ENCODE assay signal across 10 cellular contexts in the genomic region with DNA sequence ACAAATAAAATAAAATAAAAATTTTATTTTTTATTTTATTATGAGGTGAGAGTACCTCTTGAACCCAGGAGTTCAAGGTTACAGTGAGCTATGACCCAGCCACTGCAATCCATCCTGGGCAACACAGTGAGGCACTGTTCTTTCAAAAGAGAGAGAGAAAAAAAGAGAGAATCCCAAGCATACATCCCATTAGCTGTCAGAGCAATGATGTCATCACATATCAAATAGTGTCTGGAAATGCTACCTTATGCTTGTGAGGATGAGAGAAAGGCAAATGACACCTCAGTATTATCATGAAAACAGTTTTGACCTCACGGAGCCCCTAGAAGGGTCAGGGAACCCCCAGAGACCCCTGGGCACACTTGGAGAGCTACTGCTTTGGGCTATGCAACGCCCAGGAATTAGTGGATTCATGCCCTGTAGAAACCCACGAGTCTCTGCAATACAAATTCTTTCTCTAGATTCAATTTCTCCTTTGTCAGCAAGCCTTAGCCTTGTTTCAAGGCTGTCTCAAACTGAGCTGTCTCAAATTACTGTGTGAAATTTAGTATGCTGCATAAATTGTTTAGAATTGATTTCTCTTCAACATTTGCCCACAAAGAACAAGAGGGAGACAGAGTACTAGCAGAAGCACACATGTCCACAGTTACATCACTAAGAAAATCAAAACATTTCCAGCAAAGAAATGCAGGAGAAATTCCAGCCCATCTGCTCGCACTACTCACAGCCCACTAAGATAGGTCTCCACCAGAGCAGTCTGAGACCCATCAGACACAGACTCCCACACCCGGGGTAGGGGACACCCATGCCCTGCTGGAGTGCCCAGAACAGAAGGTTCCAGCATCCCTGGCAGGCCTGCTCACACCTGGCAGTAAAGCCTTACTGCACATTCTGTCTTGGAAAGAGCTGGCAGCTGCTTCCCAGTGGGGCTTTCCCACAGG. TPM values are rescaled to one million over a fixed set of nuclear protein-coding genes. Genes with fewer than 3 reads are reported as not detected.
A peak's percentile ranks its signal among the peaks of the same experiment; 100 is the strongest.
DNase-seq lines count a peak whose midpoint lies in the region; ATAC-seq and TF ChIP-seq lines count a peak whose summit lies in the region.
"Had no signal": no experiment of that assay in that cellular context is flagged by ENCODE, and none has a peak within 500 bp of the region (broad histone marks: within the 10 kb centered on the region; RNA-seq: fewer than 3 reads in every experiment).

No MANE protein-coding gene starts in this region.

- peaks cover 59% of the 10 kb centered on the region for H3K4me1 Mint-ChIP-seq in activated naive CD4-positive, alpha-beta T cell treated with anti-CD3 and anti-CD28 coated beads, Interleukin-2, amount 50 U/mL, for 24 hours
- H3K4me1 Mint-ChIP-seq in T-cell, result peaks cover 63 to 70% (median 63%) of the 10 kb centered on the region in 3 donors

- DNase-seq in activated naive CD4-positive, alpha-beta T cell treated with anti-CD3 and anti-CD28 coated beads, Interleukin-2, amount 50 U/mL, for 72 hours (ENCODE audit: low spot score in 2 of 2), result no peak
- DNase-seq in fibroblast of peridontal ligament (ENCODE audit: extremely low read depth), result peak; percentile 90
- DNase-seq in thyroid gland, result peak; percentile 58 to 76
- no peak for DNase-seq in NCI-H1694 (lab: John Stamatoyannopoulos, UW)
- DNase-seq in T-cell, result no peak
- DNase-seq: AML-193, right lobe of liver, stomach had no signal

- no peaks in the 10 kb centered on the region for H3K27me3 Mint-ChIP-seq in activated naive CD4-positive, alpha-beta T cell treated with anti-CD3 and anti-CD28 coated beads, Interleukin-2, amount 50 U/mL, for 24 hours
- H3K27me3 Mint-ChIP-seq in T-cell, result no peaks in the 10 kb centered on the region

- peak overlapping the region; percentile 35 for H3K27ac Mint-ChIP-seq in activated naive CD4-positive, alpha-beta T cell treated with anti-CD3 and anti-CD28 coated beads, Interleukin-2, amount 50 U/mL, for 24 hours
- H3K27ac Mint-ChIP-seq in activated naive CD4-positive, alpha-beta T cell treated with anti-CD3 and anti-CD28 coated beads, Interleukin-2, amount 50 U/mL, for 72 hours, result peak overlapping the region in 1 of 2 donors; percentile 40
- peak overlapping the region in 1 of 2 donors; percentile 28 for H3K27ac Mint-ChIP-seq in T-cell

- no peak for ATAC-seq in activated naive CD4-positive, alpha-beta T cell treated with anti-CD3 and anti-CD28 coated beads, Interleukin-2, amount 50 U/mL, for 72 hours
- ATAC-seq in T-cell (replicated peaks in 1 of 4), result no peak

- TF ChIP-seq POLR2A in thyroid gland (IDR thresholded peaks at IDR 0.05), result no peak

- POLR2A ChIA-PET in T-cell (lab: Charles Lee), result interaction anchor here in 1 of 2 donors (0.6 kb wide), 1 partner anchor 10 kb away, joined by 3 read pairs; no protein-coding TSS in a partner anchor

- no peaks in the 10 kb centered on the region for H3K9me3 Mint-ChIP-seq in activated naive CD4-positive, alpha-beta T cell treated with anti-CD3 and anti-CD28 coated beads, Interleukin-2, amount 50 U/mL, for 24 hours
- no peaks in the 10 kb centered on the region for H3K9me3 Mint-ChIP-seq in activated naive CD4-positive, alpha-beta T cell treated with anti-CD3 and anti-CD28 coated beads, Interleukin-2, amount 50 U/mL, for 72 hours
- no peaks in the 10 kb centered on the region for H3K9me3 Mint-ChIP-seq in T-cell

- H3K27ac ChIP-seq in thyroid gland, result peak overlapping the region; percentile 26 to 61 (median 49)
- H3K27ac ChIP-seq: right lobe of liver had no signal

- intact Hi-C loops in thyroid gland (cut with DNase I), result no loop called here

- H3K4me3 Mint-ChIP-seq in activated naive CD4-positive, alpha-beta T cell treated with anti-CD3 and anti-CD28 coated beads, Interleukin-2, amount 50 U/mL, for 24 hours, result no peak overlapping the region
- no peak overlapping the region for H3K4me3 Mint-ChIP-seq in T-cell

- CTCF ChIA-PET in T-cell (lab: Charles Lee), result interaction anchor here in 1 of 2 donors (0.7 kb wide), 2 partner anchors 31 to 520 kb away, joined by 5 to 6 read pairs; no protein-coding TSS in a partner anchor

- no peaks in the 10 kb centered on the region for H3K36me3 Mint-ChIP-seq in activated naive CD4-positive, alpha-beta T cell treated with anti-CD3 and anti-CD28 coated beads, Interleukin-2, amount 50 U/mL, for 24 hours
- H3K36me3 Mint-ChIP-seq in activated naive CD4-positive, alpha-beta T cell treated with anti-CD3 and anti-CD28 coated beads, Interleukin-2, amount 50 U/mL, for 72 hours, result no peaks in the 10 kb centered on the region
- H3K36me3 Mint-ChIP-seq in T-cell, result peaks cover 8% of the 10 kb centered on the region

- H3K36me3 ChIP-seq in thyroid gland, result no peaks in the 10 kb centered on the region
- H3K36me3 ChIP-seq: right lobe of liver had no signal

- H3K9me3 ChIP-seq in thyroid gland, result no peaks in the 10 kb centered on the region
- H3K9me3 ChIP-seq: right lobe of liver, stomach had no signal

- no peak overlapping the region for H3K4me3 ChIP-seq in thyroid gland (replicated peaks in 1 of 3)
- H3K4me3 ChIP-seq: right lobe of liver, stomach had no signal

- no peak for TF ChIP-seq CTCF in thyroid gland (IDR thresholded peaks at IDR 0.05)

- H3K4me1 ChIP-seq in thyroid gland, result peaks cover 26 to 56% of the 10 kb centered on the region in 2 donors

- WGBS in thyroid gland, 2 donors, result 58 to 66% methylated on average over 5 of the region's 5 CpGs

- H3K27me3 ChIP-seq in thyroid gland, result no peaks in the 10 kb centered on the region
- H3K27me3 ChIP-seq: right lobe of liver, stomach had no signal

RNA-seq across cellular contexts. Expression of gene DGCR2, which starts 18.1 kb away (rescaled TPM):
- total RNA-seq in activated naive CD4-positive, alpha-beta T cell treated with anti-CD3 and anti-CD28 coated beads, Interleukin-2, amount 50 U/mL, for 72 hours, result 10 to 100 TPM in 1 of 2 donors, 1 to 10 TPM in 1; 9.5 to 23.6 TPM
- total RNA-seq in thyroid gland, result 100 to 1,000 TPM in 1 of 4 donors, 10 to 100 TPM in 3; 49.3 to 106 (median 86.9) TPM
- total RNA-seq in T-cell, result 10 to 100 TPM; 50.9 to 79.2 (median 71.5) TPM

RNA-seq across cellular contexts. Expression of gene TSSK2, which starts 27.0 kb away (rescaled TPM):
- not detected for total RNA-seq in activated naive CD4-positive, alpha-beta T cell treated with anti-CD3 and anti-CD28 coated beads, Interleukin-2, amount 50 U/mL, for 72 hours
- total RNA-seq in thyroid gland (under 1 TPM in 3 of 4 donors, not detected in 1; 0.59 to 0.94 (median 0.78) TPM), T-cell (under 1 TPM in 1 of 5 donors, not detected in 4; 0.37 TPM)
- total RNA-seq: H1, right lobe of liver, stomach had no signal

RNA-seq across cellular contexts. Expression of gene ESS2, which starts 40.3 kb away (rescaled TPM):
- total RNA-seq in activated naive CD4-positive, alpha-beta T cell treated with anti-CD3 and anti-CD28 coated beads, Interleukin-2, amount 50 U/mL, for 72 hours, result 10 to 100 TPM; 16.5 to 21.5 TPM
- 10 to 100 TPM; 12.1 to 17.7 (median 15.0) TPM for total RNA-seq in thyroid gland
- 10 to 100 TPM; 20.9 to 40.4 (median 22.9) TPM for total RNA-seq in T-cell

RNA-seq across cellular contexts. Expression of gene GSC2, which starts 45.9 kb away (rescaled TPM):
- total RNA-seq in activated naive CD4-positive, alpha-beta T cell treated with anti-CD3 and anti-CD28 coated beads, Interleukin-2, amount 50 U/mL, for 72 hours, result not detected
- total RNA-seq in thyroid gland, result not detected
- not detected for total RNA-seq in T-cell
- total RNA-seq: right lobe of liver, stomach had no signal

Comparison
In these comparisons a context has a peak if more than half of its experiments do, and no peak if none do; other contexts are left out.
1. DNase-seq: peak in fibroblast of peridontal ligament (single experiment) and thyroid gland (2 of 2); none in activated naive CD4-positive, alpha-beta T cell treated with anti-CD3 and anti-CD28 coated beads, Interleukin-2, amount 50 U/mL, for 72 hours (0 of 2), NCI-H1694 (single experiment) and T-cell (0 of 34).